ENCODE assay signal across 1 cellular context in the genomic region with DNA sequence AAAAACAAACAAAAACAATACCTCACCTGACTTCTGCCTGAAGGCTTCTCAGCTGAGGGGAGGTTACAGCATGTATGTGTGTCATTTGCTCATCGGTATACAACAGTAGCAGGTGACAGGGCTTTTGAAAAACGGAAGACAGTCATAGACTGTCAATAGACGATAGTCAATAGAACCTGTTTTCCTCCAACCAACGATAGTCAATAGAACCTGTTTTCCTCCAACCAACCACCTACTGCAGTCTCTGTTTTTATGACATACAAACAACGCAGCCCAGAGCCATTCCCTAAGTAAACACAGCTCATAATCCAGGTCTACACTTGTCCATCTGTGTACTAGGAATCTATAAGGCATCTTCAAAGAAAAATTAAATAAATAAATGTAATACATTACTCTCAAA.
TF ChIP-seq lines count a peak whose summit lies in the region.

No MANE protein-coding gene starts in this region.

TF ChIP-seq in GM23338, 12 proteins besides CTCF, POLR2A, EP300 and RAD21:
- TF ChIP-seq, protein P1, sequence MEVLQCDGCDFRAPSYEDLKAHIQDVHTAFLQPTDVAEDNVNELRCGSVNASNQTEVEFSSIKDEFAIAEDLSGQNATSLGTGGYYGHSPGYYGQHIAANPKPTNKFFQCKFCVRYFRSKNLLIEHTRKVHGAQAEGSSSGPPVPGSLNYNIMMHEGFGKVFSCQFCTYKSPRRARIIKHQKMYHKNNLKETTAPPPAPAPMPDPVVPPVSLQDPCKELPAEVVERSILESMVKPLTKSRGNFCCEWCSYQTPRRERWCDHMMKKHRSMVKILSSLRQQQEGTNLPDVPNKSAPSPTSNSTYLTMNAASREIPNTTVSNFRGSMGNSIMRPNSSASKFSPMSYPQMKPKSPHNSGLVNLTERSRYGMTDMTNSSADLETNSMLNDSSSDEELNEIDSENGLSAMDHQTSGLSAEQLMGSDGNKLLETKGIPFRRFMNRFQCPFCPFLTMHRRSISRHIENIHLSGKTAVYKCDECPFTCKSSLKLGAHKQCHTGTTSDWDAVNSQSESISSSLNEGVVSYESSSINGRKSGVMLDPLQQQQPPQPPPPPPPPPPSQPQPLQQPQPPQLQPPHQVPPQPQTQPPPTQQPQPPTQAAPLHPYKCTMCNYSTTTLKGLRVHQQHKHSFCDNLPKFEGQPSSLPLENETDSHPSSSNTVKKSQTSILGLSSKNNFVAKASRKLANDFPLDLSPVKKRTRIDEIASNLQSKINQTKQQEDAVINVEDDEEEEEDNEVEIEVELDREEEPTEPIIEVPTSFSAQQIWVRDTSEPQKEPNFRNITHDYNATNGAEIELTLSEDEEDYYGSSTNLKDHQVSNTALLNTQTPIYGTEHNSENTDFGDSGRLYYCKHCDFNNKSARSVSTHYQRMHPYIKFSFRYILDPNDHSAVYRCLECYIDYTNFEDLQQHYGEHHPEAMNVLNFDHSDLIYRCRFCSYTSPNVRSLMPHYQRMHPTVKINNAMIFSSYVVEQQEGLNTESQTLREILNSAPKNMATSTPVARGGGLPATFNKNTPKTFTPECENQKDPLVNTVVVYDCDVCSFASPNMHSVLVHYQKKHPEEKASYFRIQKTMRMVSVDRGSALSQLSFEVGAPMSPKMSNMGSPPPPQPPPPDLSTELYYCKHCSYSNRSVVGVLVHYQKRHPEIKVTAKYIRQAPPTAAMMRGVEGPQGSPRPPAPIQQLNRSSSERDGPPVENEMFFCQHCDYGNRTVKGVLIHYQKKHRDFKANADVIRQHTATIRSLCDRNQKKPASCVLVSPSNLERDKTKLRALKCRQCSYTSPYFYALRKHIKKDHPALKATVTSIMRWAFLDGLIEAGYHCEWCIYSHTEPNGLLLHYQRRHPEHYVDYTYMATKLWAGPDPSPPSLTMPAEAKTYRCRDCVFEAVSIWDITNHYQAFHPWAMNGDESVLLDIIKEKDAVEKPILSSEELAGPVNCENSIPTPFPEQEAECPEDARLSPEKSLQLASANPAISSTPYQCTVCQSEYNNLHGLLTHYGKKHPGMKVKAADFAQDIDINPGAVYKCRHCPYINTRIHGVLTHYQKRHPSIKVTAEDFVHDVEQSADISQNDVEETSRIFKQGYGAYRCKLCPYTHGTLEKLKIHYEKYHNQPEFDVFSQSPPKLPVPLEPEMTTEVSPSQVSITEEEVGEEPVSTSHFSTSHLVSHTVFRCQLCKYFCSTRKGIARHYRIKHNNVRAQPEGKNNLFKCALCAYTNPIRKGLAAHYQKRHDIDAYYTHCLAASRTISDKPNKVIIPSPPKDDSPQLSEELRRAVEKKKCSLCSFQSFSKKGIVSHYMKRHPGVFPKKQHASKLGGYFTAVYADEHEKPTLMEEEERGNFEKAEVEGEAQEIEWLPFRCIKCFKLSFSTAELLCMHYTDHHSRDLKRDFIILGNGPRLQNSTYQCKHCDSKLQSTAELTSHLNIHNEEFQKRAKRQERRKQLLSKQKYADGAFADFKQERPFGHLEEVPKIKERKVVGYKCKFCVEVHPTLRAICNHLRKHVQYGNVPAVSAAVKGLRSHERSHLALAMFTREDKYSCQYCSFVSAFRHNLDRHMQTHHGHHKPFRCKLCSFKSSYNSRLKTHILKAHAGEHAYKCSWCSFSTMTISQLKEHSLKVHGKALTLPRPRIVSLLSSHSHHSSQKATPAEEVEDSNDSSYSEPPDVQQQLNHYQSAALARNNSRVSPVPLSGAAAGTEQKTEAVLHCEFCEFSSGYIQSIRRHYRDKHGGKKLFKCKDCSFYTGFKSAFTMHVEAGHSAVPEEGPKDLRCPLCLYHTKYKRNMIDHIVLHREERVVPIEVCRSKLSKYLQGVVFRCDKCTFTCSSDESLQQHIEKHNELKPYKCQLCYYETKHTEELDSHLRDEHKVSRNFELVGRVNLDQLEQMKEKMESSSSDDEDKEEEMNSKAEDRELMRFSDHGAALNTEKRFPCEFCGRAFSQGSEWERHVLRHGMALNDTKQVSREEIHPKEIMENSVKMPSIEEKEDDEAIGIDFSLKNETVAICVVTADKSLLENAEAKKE (CRISPR knock-in tag; IDR thresholded peaks at IDR 0.05) = no peak
- TF ChIP-seq CREB1 (CRISPR knock-in tag; IDR thresholded peaks at IDR 0.05; ENCODE audit: low read depth) (no peak), POLR2AphosphoS5 (IDR thresholded peaks at IDR 0.05; ENCODE audit: low read depth) (no peak), ZNF331 (CRISPR knock-in tag; IDR thresholded peaks at IDR 0.05; ENCODE audit: low read depth) (no peak), STAT1 (IDR thresholded peaks at IDR 0.05; ENCODE audit: unreplicated experiment) (no peak)
- TF ChIP-seq, protein P2, sequence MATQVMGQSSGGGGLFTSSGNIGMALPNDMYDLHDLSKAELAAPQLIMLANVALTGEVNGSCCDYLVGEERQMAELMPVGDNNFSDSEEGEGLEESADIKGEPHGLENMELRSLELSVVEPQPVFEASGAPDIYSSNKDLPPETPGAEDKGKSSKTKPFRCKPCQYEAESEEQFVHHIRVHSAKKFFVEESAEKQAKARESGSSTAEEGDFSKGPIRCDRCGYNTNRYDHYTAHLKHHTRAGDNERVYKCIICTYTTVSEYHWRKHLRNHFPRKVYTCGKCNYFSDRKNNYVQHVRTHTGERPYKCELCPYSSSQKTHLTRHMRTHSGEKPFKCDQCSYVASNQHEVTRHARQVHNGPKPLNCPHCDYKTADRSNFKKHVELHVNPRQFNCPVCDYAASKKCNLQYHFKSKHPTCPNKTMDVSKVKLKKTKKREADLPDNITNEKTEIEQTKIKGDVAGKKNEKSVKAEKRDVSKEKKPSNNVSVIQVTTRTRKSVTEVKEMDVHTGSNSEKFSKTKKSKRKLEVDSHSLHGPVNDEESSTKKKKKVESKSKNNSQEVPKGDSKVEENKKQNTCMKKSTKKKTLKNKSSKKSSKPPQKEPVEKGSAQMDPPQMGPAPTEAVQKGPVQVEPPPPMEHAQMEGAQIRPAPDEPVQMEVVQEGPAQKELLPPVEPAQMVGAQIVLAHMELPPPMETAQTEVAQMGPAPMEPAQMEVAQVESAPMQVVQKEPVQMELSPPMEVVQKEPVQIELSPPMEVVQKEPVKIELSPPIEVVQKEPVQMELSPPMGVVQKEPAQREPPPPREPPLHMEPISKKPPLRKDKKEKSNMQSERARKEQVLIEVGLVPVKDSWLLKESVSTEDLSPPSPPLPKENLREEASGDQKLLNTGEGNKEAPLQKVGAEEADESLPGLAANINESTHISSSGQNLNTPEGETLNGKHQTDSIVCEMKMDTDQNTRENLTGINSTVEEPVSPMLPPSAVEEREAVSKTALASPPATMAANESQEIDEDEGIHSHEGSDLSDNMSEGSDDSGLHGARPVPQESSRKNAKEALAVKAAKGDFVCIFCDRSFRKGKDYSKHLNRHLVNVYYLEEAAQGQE (IDR thresholded peaks at IDR 0.05; ENCODE audit: unreplicated experiment) = no peak
